Comparison of ENCODE assay signal across 11 cellular contexts in the genomic region with DNA sequence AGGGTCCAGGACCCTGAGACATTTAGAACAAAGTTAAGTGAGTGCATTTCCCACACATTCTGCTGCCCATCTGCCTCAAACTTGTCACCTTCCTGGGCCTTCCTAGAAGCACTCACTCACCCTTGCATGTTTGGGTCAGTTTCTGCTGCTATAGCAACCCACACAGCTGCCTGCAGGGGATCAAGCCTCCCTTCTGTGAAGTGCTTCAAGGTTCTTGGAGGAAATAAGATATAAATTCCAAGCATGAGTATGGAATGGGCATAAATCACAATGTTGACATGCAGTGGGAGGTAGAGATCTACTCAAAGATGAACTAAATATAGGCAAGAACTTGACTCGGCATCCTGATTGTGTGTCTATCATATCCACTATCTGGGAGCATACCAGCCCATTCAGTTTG.
"Had no signal": no experiment of that assay in that cellular context is flagged by ENCODE, and none has a peak within 500 bp of the region (broad histone marks: within the 10 kb centered on the region; RNA-seq: fewer than 3 reads in every experiment).

No MANE protein-coding gene starts in this region.

- H3K27ac Mint-ChIP-seq: activated CD4-positive, alpha-beta memory T cell treated with anti-CD3 and anti-CD28 coated beads, Interleukin-2, amount 10 ng/mL, durations not matched to agents 7 days and 5 days; activated naive CD8-positive, alpha-beta T cell treated with anti-CD3 and anti-CD28 coated beads, Interleukin-2, amount 10 ng/mL, durations not matched to agents 7 days and 5 days had no signal

- DNase-seq: activated CD4-positive, alpha-beta memory T cell treated with anti-CD3 and anti-CD28 coated beads, Interleukin-2, amount 10 ng/mL, durations not matched to agents 7 days and 5 days; activated CD4-positive, alpha-beta T cell treated with anti-CD3 and anti-CD28 coated beads for 1 hour; activated gamma-delta T cell; activated naive CD8-positive, alpha-beta T cell treated with anti-CD3 and anti-CD28 coated beads, Interleukin-2, amount 10 ng/mL, durations not matched to agents 7 days and 5 days; activated T-cell treated with anti-CD3 and anti-CD28 coated beads, Interleukin-2, amount 50 U/mL, for 48 hours; aorta; colonic mucosa; stimulated activated CD4-positive, alpha-beta T cell treated with anti-CD3 and anti-CD28 coated beads, Interleukin-4, amount 100 ng/mL, for 1 hour; stomach had no signal

- H3K4me3 Mint-ChIP-seq: activated CD4-positive, alpha-beta memory T cell treated with anti-CD3 and anti-CD28 coated beads, Interleukin-2, amount 10 ng/mL, durations not matched to agents 7 days and 5 days; activated naive CD8-positive, alpha-beta T cell treated with anti-CD3 and anti-CD28 coated beads, Interleukin-2, amount 10 ng/mL, durations not matched to agents 7 days and 5 days; nephron had no signal

- H3K9me3 ChIP-seq: colonic mucosa, stomach had no signal

- H3K27me3 Mint-ChIP-seq: activated CD4-positive, alpha-beta memory T cell treated with anti-CD3 and anti-CD28 coated beads, Interleukin-2, amount 10 ng/mL, durations not matched to agents 7 days and 5 days; activated naive CD8-positive, alpha-beta T cell treated with anti-CD3 and anti-CD28 coated beads, Interleukin-2, amount 10 ng/mL, durations not matched to agents 7 days and 5 days had no signal

- H3K36me3 Mint-ChIP-seq: activated naive CD8-positive, alpha-beta T cell treated with anti-CD3 and anti-CD28 coated beads, Interleukin-2, amount 10 ng/mL, durations not matched to agents 7 days and 5 days had no signal

- H3K4me3 ChIP-seq: cardiac muscle cell, colonic mucosa, stomach had no signal

- H3K27ac ChIP-seq: cardiac muscle cell, colonic mucosa, stomach had no signal

- H3K9me3 Mint-ChIP-seq: activated naive CD8-positive, alpha-beta T cell treated with anti-CD3 and anti-CD28 coated beads, Interleukin-2, amount 10 ng/mL, durations not matched to agents 7 days and 5 days had no signal

- H3K4me1 Mint-ChIP-seq: activated CD4-positive, alpha-beta memory T cell treated with anti-CD3 and anti-CD28 coated beads, Interleukin-2, amount 10 ng/mL, durations not matched to agents 7 days and 5 days had no signal

- H3K4me1 ChIP-seq: colonic mucosa, stomach had no signal

- H3K36me3 ChIP-seq: cardiac muscle cell, colonic mucosa, stomach had no signal

- H3K27me3 ChIP-seq: cardiac muscle cell, colonic mucosa, stomach had no signal
